16 cellular contexts compared by ENCODE assay signal in the genomic region with DNA sequence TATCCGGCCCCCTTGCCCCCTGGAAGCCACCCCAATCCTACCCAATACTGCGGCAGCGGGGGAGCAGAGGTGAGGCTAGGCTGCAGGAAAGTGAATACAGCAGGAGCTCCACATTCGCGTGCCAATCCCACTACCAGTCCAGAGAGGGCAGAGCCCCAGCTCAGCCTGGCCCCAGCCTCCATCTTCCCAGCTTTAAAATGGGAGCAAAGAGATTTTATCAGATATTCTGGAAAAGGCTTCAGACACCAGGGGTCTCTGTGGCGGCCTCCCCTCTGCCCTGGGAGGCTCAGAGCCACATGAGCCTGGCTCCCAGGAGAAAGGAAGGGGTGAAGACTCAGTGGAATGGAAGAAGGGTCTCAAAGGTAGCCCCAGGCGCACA.
A peak's percentile ranks its signal among the peaks of the same experiment; 100 is the strongest.
DNase-seq lines count a peak whose midpoint lies in the region; ATAC-seq, FAIRE-seq and TF ChIP-seq lines count a peak whose summit lies in the region.
"Had no signal": no experiment of that assay in that cellular context is flagged by ENCODE, and none has a peak within 500 bp of the region (broad histone marks: within the 10 kb centered on the region; RNA-seq: fewer than 3 reads in every experiment).

No MANE protein-coding gene starts in this region.

- peak overlapping the region; percentile 77 for H3K4me2 ChIP-seq in BLaER1
- H3K4me2 ChIP-seq: SK-N-SH had no signal

- H3K27ac Mint-ChIP-seq in stimulated activated memory B cell treated with anti-CD40 and anti-IgM and Interleukin-4, amounts not matched to agents 10 μg/mL and 1 μg/mL and 100 μg/mL, for 72 hours: peak overlapping the region; percentile 86
- H3K27ac Mint-ChIP-seq: HFFc6 had no signal

- no peaks in the 10 kb centered on the region for H3K9me3 Mint-ChIP-seq in stimulated activated memory B cell treated with anti-CD40 and anti-IgM and Interleukin-4, amounts not matched to agents 10 μg/mL and 1 μg/mL and 100 μg/mL, for 72 hours
- H3K9me3 Mint-ChIP-seq: HFFc6 had no signal

- H3K9ac ChIP-seq in BLaER1: no peak overlapping the region
- H3K9ac ChIP-seq: SK-N-SH had no signal

- no peak for ATAC-seq in stimulated activated memory B cell treated with anti-CD40 and anti-IgM and Interleukin-4, amounts not matched to agents 10 μg/mL and 1 μg/mL and 100 μg/mL, for 72 hours
- ATAC-seq in GM21576 (IDR thresholded peaks at IDR 0.05; ENCODE audit: unreplicated experiment): no peak
- ATAC-seq: PC-3 had no signal

- H3K4me1 ChIP-seq in BLaER1: peaks cover 87% of the 10 kb centered on the region

- no peaks in the 10 kb centered on the region for H3K27me3 ChIP-seq in BLaER1
- no peaks in the 10 kb centered on the region for H3K27me3 ChIP-seq in WERI-Rb-1 (ENCODE audit: insufficient read depth, low read depth, severe bottlenecking)

- no peaks in the 10 kb centered on the region for H3K9me3 ChIP-seq in BLaER1
- no peaks in the 10 kb centered on the region for H3K9me3 ChIP-seq in WERI-Rb-1 (ENCODE audit: severe bottlenecking)
- H3K9me3 ChIP-seq: SK-N-SH had no signal

- peak; percentile 26 for FAIRE-seq in GM18507 (lab: Jason Lieb, UNC)

- H3K4me3 Mint-ChIP-seq in stimulated activated memory B cell treated with anti-CD40 and anti-IgM and Interleukin-4, amounts not matched to agents 10 μg/mL and 1 μg/mL and 100 μg/mL, for 72 hours: no peak overlapping the region
- H3K4me3 Mint-ChIP-seq: HFFc6 had no signal

- H4K20me1 ChIP-seq in BLaER1: peaks cover 100% of the 10 kb centered on the region

- H3K36me3 Mint-ChIP-seq in stimulated activated memory B cell treated with anti-CD40 and anti-IgM and Interleukin-4, amounts not matched to agents 10 μg/mL and 1 μg/mL and 100 μg/mL, for 72 hours: peaks cover 28% of the 10 kb centered on the region

- peaks cover 90% of the 10 kb centered on the region for H3K4me1 Mint-ChIP-seq in stimulated activated memory B cell treated with anti-CD40 and anti-IgM and Interleukin-4, amounts not matched to agents 10 μg/mL and 1 μg/mL and 100 μg/mL, for 72 hours

- H3K4me3 ChIP-seq in BLaER1: no peak overlapping the region
- no peak overlapping the region for H3K4me3 ChIP-seq in WERI-Rb-1 (ENCODE audit: low read depth, low read length)

- TF ChIP-seq CTCF in WERI-Rb-1 (IDR thresholded peaks at IDR 0.05; ENCODE audit: low read depth, low read length) (no peak), GM10266 (IDR thresholded peaks at IDR 0.05; ENCODE audit: control insufficient read depth, insufficient read depth, low read depth, missing control alignments) (no peak)

- H3K27ac ChIP-seq in BLaER1 (peak overlapping the region; percentile 42), WERI-Rb-1 (peak overlapping the region; percentile 54)

- H3K27me3 Mint-ChIP-seq in stimulated activated memory B cell treated with anti-CD40 and anti-IgM and Interleukin-4, amounts not matched to agents 10 μg/mL and 1 μg/mL and 100 μg/mL, for 72 hours: no peaks in the 10 kb centered on the region

- H3K36me3 ChIP-seq in BLaER1: peaks cover 58% of the 10 kb centered on the region
- peaks cover 53% of the 10 kb centered on the region for H3K36me3 ChIP-seq in WERI-Rb-1

- no peak for DNase-seq in GM18507 (ENCODE audit: extremely low spot score, insufficient read length, low read depth)
- no peak for DNase-seq in WERI-Rb-1
- DNase-seq in GM10266 (ENCODE audit: extremely low spot score): no peak
- no peak for DNase-seq in SHP77 treated with DMSO at 0.1 percent for 48 hours (lab: John Stamatoyannopoulos, UW)
- DNase-seq: C1 segment of cervical spinal cord, DMS53, GOT3, HFFc6, Kasumi-1, NCI-H1105 treated with DMSO at 0.1 percent for 48 hours, NCI-H187, PC-3, SK-N-SH had no signal
